Comparison of ENCODE assay signal across 1 cellular context in the genomic region with DNA sequence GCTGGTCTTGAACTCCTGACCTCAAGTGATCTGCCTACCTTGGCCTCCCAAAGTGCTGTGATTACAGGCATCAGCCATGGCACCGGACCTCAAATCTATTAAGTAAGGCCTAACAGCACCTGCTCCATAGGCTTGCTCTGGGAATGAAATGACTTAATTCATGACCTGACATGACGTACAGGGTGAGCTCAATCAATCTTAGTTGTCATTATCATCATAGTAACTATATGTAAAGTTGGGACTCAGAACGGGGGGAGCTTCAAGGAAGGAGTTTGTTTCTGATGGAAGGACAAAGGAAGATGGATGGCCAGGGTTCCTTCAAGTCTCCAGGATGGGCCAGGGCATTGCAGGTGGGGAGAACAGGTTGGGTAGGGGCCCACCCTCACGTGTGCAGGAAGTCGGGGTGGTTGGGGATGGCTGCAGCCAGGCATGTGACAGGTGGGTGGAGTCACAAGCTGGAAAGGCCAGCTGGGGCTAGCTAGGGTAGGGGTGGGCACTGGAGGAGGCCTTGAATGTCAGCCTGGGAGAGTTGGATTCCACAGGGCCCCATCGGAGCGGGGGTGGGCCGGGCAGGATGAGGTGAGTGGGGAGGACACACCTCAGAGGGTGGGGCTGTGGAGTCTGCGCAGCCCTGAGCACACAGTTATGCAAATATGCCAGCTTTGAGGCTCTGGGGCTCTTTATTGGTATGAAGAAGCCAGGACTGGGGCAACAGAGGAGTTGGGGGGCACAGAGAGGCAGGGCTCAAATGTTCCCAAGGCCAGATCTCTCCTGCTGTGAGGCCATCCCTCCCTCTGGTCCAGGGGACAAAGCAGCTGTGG.
TF ChIP-seq lines count a peak whose summit lies in the region.

No MANE protein-coding gene starts in this region.

TF ChIP-seq in HEK293, 187 proteins besides CTCF, POLR2A, EP300 and RAD21 (continued from another document):
- TF ChIP-seq, protein P1, sequence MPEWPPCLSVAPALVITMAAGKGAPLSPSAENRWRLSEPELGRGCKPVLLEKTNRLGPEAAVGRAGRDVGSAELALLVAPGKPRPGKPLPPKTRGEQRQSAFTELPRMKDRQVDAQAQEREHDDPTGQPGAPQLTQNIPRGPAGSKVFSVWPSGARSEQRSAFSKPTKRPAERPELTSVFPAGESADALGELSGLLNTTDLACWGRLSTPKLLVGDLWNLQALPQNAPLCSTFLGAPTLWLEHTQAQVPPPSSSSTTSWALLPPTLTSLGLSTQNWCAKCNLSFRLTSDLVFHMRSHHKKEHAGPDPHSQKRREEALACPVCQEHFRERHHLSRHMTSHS (tag by site-specific recombination; IDR thresholded peaks at IDR 0.05) = no peak
- TF ChIP-seq BCL11A (tag by site-specific recombination; IDR thresholded peaks at IDR 0.05; ENCODE audit: low read depth) (no peak), IKZF3 (tag by site-specific recombination; IDR thresholded peaks at IDR 0.05) (no peak), ZFP69B (tag by site-specific recombination; IDR thresholded peaks at IDR 0.05) (peak; percentile 62; the same call in 1 of the 2 replicates)
